In the genomic region with DNA sequence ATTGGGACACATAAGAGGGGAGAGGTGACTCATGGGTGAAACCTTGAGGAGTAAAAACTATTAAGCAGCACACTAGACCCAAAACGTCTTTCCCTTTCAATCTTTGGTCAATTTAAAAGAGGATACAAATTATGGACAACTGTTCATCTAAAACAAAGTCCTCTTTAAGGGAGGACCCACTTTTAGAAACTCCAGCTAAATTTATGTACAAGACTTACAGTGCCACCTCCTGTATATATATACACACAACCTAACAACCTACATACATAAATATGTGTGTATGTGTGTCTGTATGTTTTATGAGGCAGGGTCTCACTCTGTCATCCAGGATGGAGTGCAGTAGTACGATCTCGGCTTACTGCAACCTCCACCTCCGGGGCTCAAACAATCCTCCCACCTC, we compare ENCODE assay signal across 19 cellular contexts. TPM values are rescaled to one million over a fixed set of nuclear protein-coding genes. Genes with fewer than 3 reads are reported as not detected.
A peak's percentile ranks its signal among the peaks of the same experiment; 100 is the strongest.
DNase-seq lines count a peak whose midpoint lies in the region; ATAC-seq, FAIRE-seq and TF ChIP-seq lines count a peak whose summit lies in the region.
"Had no signal": no experiment of that assay in that cellular context is flagged by ENCODE, and none has a peak within 500 bp of the region (broad histone marks: within the 10 kb centered on the region; RNA-seq: fewer than 3 reads in every experiment).

No MANE protein-coding gene starts in this region.

- no peaks in the 10 kb centered on the region for H3K36me3 ChIP-seq in OCI-LY3 (replicated peaks; ENCODE audit: low read depth, low read length)
- H3K36me3 ChIP-seq: BLaER1 treated with 17β-estradiol and CSF1 and Interleukin-3, amounts not matched to agents 10 nM and 100 nM; esophagus squamous epithelium; left ventricle myocardium inferior; uterus had no signal

- H3K36me3 Mint-ChIP-seq in chondrocyte (ENCODE audit: low read depth) = no peaks in the 10 kb centered on the region

- H3K27me3 ChIP-seq in OCI-LY3 (ENCODE audit: low read depth, low read length) = no peaks in the 10 kb centered on the region
- H3K27me3 ChIP-seq: BLaER1 treated with 17β-estradiol and CSF1 and Interleukin-3, amounts not matched to agents 10 nM and 100 nM; uterus had no signal

- DNase-seq in AG10803 (ENCODE audit: low read depth) (peak; percentile 4), GM10248 (ENCODE audit: extremely low spot score) (no peak), chondrocyte (ENCODE audit: low spot score) (no peak), D721Med (ENCODE audit: insufficient read length, low spot score) (no peak), NCI-H1436 (lab: John Stamatoyannopoulos, UW) (no peak), kidney tubule cell (ENCODE audit: low spot score) (no peak)
- DNase-seq: activated CD4-positive, alpha-beta T cell treated with anti-CD3 and anti-CD28 coated beads, Interleukin-2, amount 10 ng/mL, durations not matched to agents 7 days and 5 days; activated T-cell treated with anti-CD3 and anti-CD28 coated beads, Interleukin-2, amount 50 U/mL, for 4 hours; amniotic stem cell; esophagus squamous epithelium; HCEC 1CT; KG1; left ventricle myocardium inferior; NCI-H187; uterus had no signal

- ATAC-seq in esophagus mucosa = no peak
- ATAC-seq: activated T-cell treated with anti-CD3 and anti-CD28 coated beads, Interleukin-2, amount 50 U/mL, for 4 hours had no signal

- H3K4me3 Mint-ChIP-seq in chondrocyte (ENCODE audit: unreplicated experiment) = no peak overlapping the region
- H3K4me3 Mint-ChIP-seq: activated CD4-positive, alpha-beta T cell treated with anti-CD3 and anti-CD28 coated beads, Interleukin-2, amount 10 ng/mL, durations not matched to agents 7 days and 5 days; activated T-cell treated with anti-CD3 and anti-CD28 coated beads, Interleukin-2, amount 50 U/mL, for 4 hours had no signal

- no peak for FAIRE-seq in D721Med (lab: Jason Lieb, UNC)

- POLR2A ChIA-PET in GM10248 (lab: Yijun Ruan, JAX) = no interaction called here

- no peak overlapping the region for H3K27ac ChIP-seq in OCI-LY3 (ENCODE audit: low read length)
- H3K27ac ChIP-seq: BLaER1 treated with 17β-estradiol and CSF1 and Interleukin-3, amounts not matched to agents 10 nM and 100 nM; coronary artery; esophagus squamous epithelium; left ventricle myocardium inferior; uterus had no signal

- H4K20me1 ChIP-seq in OCI-LY3 (ENCODE audit: insufficient read depth, low read length) = no peaks in the 10 kb centered on the region
- H4K20me1 ChIP-seq: BLaER1 treated with 17β-estradiol and CSF1 and Interleukin-3, amounts not matched to agents 10 nM and 100 nM had no signal

- no peaks in the 10 kb centered on the region for H3K9me3 Mint-ChIP-seq in chondrocyte (ENCODE audit: low read depth)
- H3K9me3 Mint-ChIP-seq: activated T-cell treated with anti-CD3 and anti-CD28 coated beads, Interleukin-2, amount 50 U/mL, for 4 hours had no signal

- no peak overlapping the region for H3K27ac Mint-ChIP-seq in chondrocyte (ENCODE audit: unreplicated experiment)
- H3K27ac Mint-ChIP-seq: activated CD4-positive, alpha-beta T cell treated with anti-CD3 and anti-CD28 coated beads, Interleukin-2, amount 10 ng/mL, durations not matched to agents 7 days and 5 days had no signal

- peaks cover 31% of the 10 kb centered on the region for H3K27me3 Mint-ChIP-seq in chondrocyte (ENCODE audit: low read depth)

- no peak overlapping the region for H2AFZ ChIP-seq in OCI-LY3 (ENCODE audit: low read depth, low read length)

- no peak overlapping the region for H3K9ac ChIP-seq in OCI-LY3 (ENCODE audit: low read length)
- H3K9ac ChIP-seq: BLaER1 treated with 17β-estradiol and CSF1 and Interleukin-3, amounts not matched to agents 10 nM and 100 nM had no signal

- CTCF ChIA-PET in GM10248 (lab: Yijun Ruan, JAX) = interaction anchor here (0.8 to 2.4 kb wide), 10 partner anchors 8 to 241 kb away, joined by 3 to 11 read pairs (median 4); no protein-coding TSS in a partner anchor

- peak overlapping the region; percentile 11; the same call in 1 of the 2 replicates for H3K4me2 ChIP-seq in OCI-LY3 (ENCODE audit: low read length)
- H3K4me2 ChIP-seq: BLaER1 treated with 17β-estradiol and CSF1 and Interleukin-3, amounts not matched to agents 10 nM and 100 nM had no signal

- H3K4me3 ChIP-seq in AG10803 (ENCODE audit: low read length) = no peak overlapping the region
- H3K4me3 ChIP-seq in OCI-LY3 (ENCODE audit: low read length) = no peak overlapping the region
- H3K4me3 ChIP-seq: BLaER1 treated with 17β-estradiol and CSF1 and Interleukin-3, amounts not matched to agents 10 nM and 100 nM; coronary artery; esophagus squamous epithelium; left ventricle myocardium inferior; uterus had no signal

- no peaks in the 10 kb centered on the region for H3K79me2 ChIP-seq in OCI-LY3 (ENCODE audit: low read length)

- H3K9me3 ChIP-seq in OCI-LY3 (ENCODE audit: insufficient read depth, low read length) = no peaks in the 10 kb centered on the region
- H3K9me3 ChIP-seq: BLaER1 treated with 17β-estradiol and CSF1 and Interleukin-3, amounts not matched to agents 10 nM and 100 nM; esophagus squamous epithelium; left ventricle myocardium inferior; uterus had no signal

- peaks cover 59% of the 10 kb centered on the region for H3K4me1 ChIP-seq in OCI-LY3 (ENCODE audit: low read length)
- H3K4me1 ChIP-seq: esophagus squamous epithelium, uterus had no signal

- H3K4me1 Mint-ChIP-seq in chondrocyte (ENCODE audit: low read depth) = no peaks in the 10 kb centered on the region

- no peak for TF ChIP-seq CTCF in AG10803 (conservative IDR thresholded peaks at IDR 0.05; ENCODE audit: low read length)
- peak; percentile 14 for TF ChIP-seq CTCF in GM10248 (IDR thresholded peaks at IDR 0.05; ENCODE audit: control extremely low read depth, extremely low read depth, low read depth, missing control alignments)
- TF ChIP-seq CTCF in OCI-LY3 (IDR thresholded peaks at IDR 0.05; ENCODE audit: low read depth, low read length) = peak; percentile 67
- peak; percentile 50 for TF ChIP-seq CTCF in chondrocyte (IDR thresholded peaks at IDR 0.05)
- no peak for TF ChIP-seq CTCF in D721Med (IDR thresholded peaks at IDR 0.05; ENCODE audit: insufficient read depth, missing control alignments)

RNA-seq across cellular contexts. Expression of a gene that starts 18.1 kb away (rescaled TPM):
- total RNA-seq in chondrocyte (33.8 to 38.3 TPM (median 34.1 TPM) in 3 replicates), esophagus mucosa (21.8 TPM)

Comparison
In these comparisons a context has a peak if more than half of its experiments do, and no peak if none do; other contexts are left out.
1. CTCF ChIP-seq: peak in GM10248 (single experiment), OCI-LY3 (single experiment) and chondrocyte (single experiment); none in AG10803 (single experiment) and D721Med (single experiment).